ENCODE assay signal across 22 cellular contexts in genomic region chr7:119351320-119351719, GRCh38.
DNase-seq lines count a peak whose midpoint lies in the region; ATAC-seq and TF ChIP-seq lines count a peak whose summit lies in the region.
"Had no signal": no experiment of that assay in that cellular context is flagged by ENCODE, and none has a peak within 500 bp of the region (broad histone marks: within the 10 kb centered on the region; RNA-seq: fewer than 3 reads in every experiment).

No MANE protein-coding gene starts in this region.

- no peaks in the 10 kb centered on the region for H3K36me3 ChIP-seq in liver (ENCODE audit: control insufficient read depth in 4 of 4, insufficient read depth in 3 of 4, low read depth in 1 of 4, low read length in 3 of 4)
- no peaks in the 10 kb centered on the region for H3K36me3 ChIP-seq in neuronal stem cell (replicated peaks in 1 of 2; ENCODE audit: control insufficient read depth in 2 of 2, insufficient read depth in 2 of 2, low read length in 2 of 2)
- H3K36me3 ChIP-seq in upper lobe of right lung, result no peaks in the 10 kb centered on the region
- H3K36me3 ChIP-seq: BE2C; BLaER1 treated with 17β-estradiol and CSF1 and Interleukin-3, amounts not matched to agents 10 nM and 100 nM had no signal

- H3K4me1 ChIP-seq in H9 (ENCODE audit: insufficient read depth, low read length) (no peaks in the 10 kb centered on the region), liver (ENCODE audit: control insufficient read depth in 4 of 4, insufficient read depth in 4 of 4, low read length in 3 of 4) (peaks cover 0 to 4% (median 2%) of the 10 kb centered on the region in 4 donors), neuronal stem cell (ENCODE audit: control insufficient read depth in 2 of 2, insufficient read depth in 1 of 2, low read depth in 1 of 2, low read length in 2 of 2) (no peaks in the 10 kb centered on the region), upper lobe of right lung (no peaks in the 10 kb centered on the region)
- H3K4me1 ChIP-seq: BE2C; BLaER1 treated with 17β-estradiol and CSF1 and Interleukin-3, amounts not matched to agents 10 nM and 100 nM had no signal

- H3K9me3 Mint-ChIP-seq in H9, result no peaks in the 10 kb centered on the region
- peaks cover 8 to 34% (median 19%) of the 10 kb centered on the region in 6 donors for H3K9me3 Mint-ChIP-seq in immature natural killer cell

- no peaks in the 10 kb centered on the region for H3K4me1 Mint-ChIP-seq in H9
- no peaks in the 10 kb centered on the region for H3K4me1 Mint-ChIP-seq in immature natural killer cell
- H3K4me1 Mint-ChIP-seq: CD14-positive monocyte; CD8-positive, alpha-beta memory T cell had no signal

- H2BK20ac ChIP-seq in H9 (ENCODE audit: low read depth, low read length, poor library complexity, severe bottlenecking), result no peak overlapping the region

- H3K36me3 Mint-ChIP-seq in H9 (ENCODE audit: insufficient read depth in 1 of 3, low read depth in 3 of 3) (no peaks in the 10 kb centered on the region), immature natural killer cell (no peaks in the 10 kb centered on the region)
- H3K36me3 Mint-ChIP-seq: CD14-positive monocyte; CD8-positive, alpha-beta memory T cell had no signal

- TF ChIP-seq RAD21 in liver (IDR thresholded peaks at IDR 0.05), result peak in 1 of 2 donors; percentile 40

- TF ChIP-seq CTCF in H9 (conservative IDR thresholded peaks at IDR 0.05), result no peak
- no peak for TF ChIP-seq CTCF in liver (IDR thresholded peaks at IDR 0.05; ENCODE audit: low read depth, low read length, missing input control)
- TF ChIP-seq CTCF in upper lobe of right lung (IDR thresholded peaks at IDR 0.05), result no peak

- H3K18ac ChIP-seq in H9 (ENCODE audit: insufficient read length, low read depth, low read length), result peak overlapping the region; percentile 11
- H3K18ac ChIP-seq in neuronal stem cell (ENCODE audit: low read length), result peak overlapping the region; percentile 44

- H3K23ac ChIP-seq in H9 (ENCODE audit: insufficient read length, low read depth, low read length) (no peak overlapping the region), neuronal stem cell (ENCODE audit: low read depth, low read length, poor library complexity) (peak overlapping the region; percentile 73)

- intact Hi-C loops in upper lobe of right lung (cut with DNase I), result no loop called here

- no peaks in the 10 kb centered on the region for H4K20me1 ChIP-seq in H9 (ENCODE audit: control insufficient read depth, insufficient read depth, insufficient read length)
- H4K20me1 ChIP-seq: BLaER1 treated with 17β-estradiol and CSF1 and Interleukin-3, amounts not matched to agents 10 nM and 100 nM had no signal

- no peak overlapping the region for H3K4me3 Mint-ChIP-seq in H9
- no peak overlapping the region for H3K4me3 Mint-ChIP-seq in immature natural killer cell
- H3K4me3 Mint-ChIP-seq: CD14-positive monocyte; CD4-positive, alpha-beta T cell; CD8-positive, alpha-beta memory T cell had no signal

- H3K79me2 ChIP-seq in H9 (ENCODE audit: insufficient read depth, low read length), result no peaks in the 10 kb centered on the region

- no peak overlapping the region for H3K4me2 ChIP-seq in H9 (ENCODE audit: insufficient read depth, insufficient read length, low read length)
- no peak overlapping the region for H3K4me2 ChIP-seq in neuronal stem cell (ENCODE audit: insufficient read depth, low read length, poor library complexity, severe bottlenecking)
- H3K4me2 ChIP-seq: BLaER1 treated with 17β-estradiol and CSF1 and Interleukin-3, amounts not matched to agents 10 nM and 100 nM had no signal

- H2AFZ ChIP-seq in H9 (ENCODE audit: low read length), result no peak overlapping the region
- H2AFZ ChIP-seq in neuronal stem cell (ENCODE audit: low read length), result peak overlapping the region; percentile 17
- H2AFZ ChIP-seq: GM23248 had no signal

- no peak overlapping the region for H3K14ac ChIP-seq in H9 (ENCODE audit: insufficient read depth, low read length)
- peak overlapping the region; percentile 71 for H3K14ac ChIP-seq in neuronal stem cell (ENCODE audit: low read length)

- WGBS in H9 (ENCODE audit: extremely low coverage, insufficient read length, low lambda C conversion rate), result no CpG with 5 or more reads among the region's 8 CpGs
- WGBS in liver, result 58% methylated on average over 8 of the region's 8 CpGs
- WGBS in neuronal stem cell (ENCODE audit: extremely low coverage in 2 of 2, insufficient read length in 2 of 2, insufficient replicate concordance in 1 of 2), 2 donors, result no CpG with 5 or more reads among the region's 8 CpGs

- no peak overlapping the region for H3T11ph ChIP-seq in H9 (ENCODE audit: low read length)

- no peak overlapping the region for H4K91ac ChIP-seq in H9 (ENCODE audit: insufficient read length, low read depth, low read length)
- no peak overlapping the region for H4K91ac ChIP-seq in neuronal stem cell (ENCODE audit: low read depth, low read length, poor library complexity)

- H2AK5ac ChIP-seq in H9 (ENCODE audit: insufficient read length, low read length) (no peak overlapping the region), neuronal stem cell (ENCODE audit: low read depth, low read length) (no peak overlapping the region)

- H3K4me3 ChIP-seq in liver (ENCODE audit: low read depth in 1 of 3, low read length in 3 of 3), result no peak overlapping the region
- H3K4me3 ChIP-seq in neuronal stem cell (ENCODE audit: low read length in 2 of 2), result no peak overlapping the region
- H3K4me3 ChIP-seq in upper lobe of right lung, result no peak overlapping the region
- H3K4me3 ChIP-seq: BLaER1 treated with 17β-estradiol and CSF1 and Interleukin-3, amounts not matched to agents 10 nM and 100 nM; GM12878; GM23248 had no signal

- no peaks in the 10 kb centered on the region for H3K27me3 ChIP-seq in H9 (ENCODE audit: insufficient read depth, low read length)
- no peaks in the 10 kb centered on the region for H3K27me3 ChIP-seq in liver (ENCODE audit: control insufficient read depth in 4 of 4, insufficient read depth in 4 of 4, low read length in 3 of 4)
- H3K27me3 ChIP-seq in neuronal stem cell (ENCODE audit: control insufficient read depth in 3 of 3, insufficient read depth in 3 of 3, low read depth in 1 of 3, low read length in 3 of 3), result no peaks in the 10 kb centered on the region
- no peaks in the 10 kb centered on the region for H3K27me3 ChIP-seq in upper lobe of right lung
- H3K27me3 ChIP-seq: BE2C; BLaER1 treated with 17β-estradiol and CSF1 and Interleukin-3, amounts not matched to agents 10 nM and 100 nM had no signal

- H3K27me3 Mint-ChIP-seq in H9 (ENCODE audit: low read depth) (no peaks in the 10 kb centered on the region), immature natural killer cell (ENCODE audit: low read depth in 3 of 3) (peaks cover 0 to 1% (median 0%) of the 10 kb centered on the region in 3 donors)
- H3K27me3 Mint-ChIP-seq: CD4-positive, alpha-beta T cell; CD8-positive, alpha-beta memory T cell had no signal

- no peaks in the 10 kb centered on the region for H3K79me1 ChIP-seq in H9 (ENCODE audit: insufficient read depth, low read depth, low read length, poor library complexity, severe bottlenecking)
- peaks cover 2% of the 10 kb centered on the region for H3K79me1 ChIP-seq in neuronal stem cell (ENCODE audit: low read depth, low read length)

- no peak overlapping the region for H2BK12ac ChIP-seq in H9 (ENCODE audit: insufficient read length, low read depth, low read length)
- no peak overlapping the region for H2BK12ac ChIP-seq in neuronal stem cell (ENCODE audit: low read length)

- H4K8ac ChIP-seq in H9 (replicated peaks; ENCODE audit: insufficient read length, low read depth, low read length) (no peak overlapping the region), neuronal stem cell (ENCODE audit: low read depth, low read length) (no peak overlapping the region)

- H3K4ac ChIP-seq in H9 (ENCODE audit: low read depth, low read length), result no peak overlapping the region
- no peak overlapping the region for H3K4ac ChIP-seq in neuronal stem cell (ENCODE audit: low read length)

- no peak overlapping the region for H3K27ac ChIP-seq in H9 (ENCODE audit: insufficient read length, low read depth, low read length)
- H3K27ac ChIP-seq in liver (ENCODE audit: low read depth in 1 of 2, low read length in 2 of 2), result no peak overlapping the region
- H3K27ac ChIP-seq in neuronal stem cell (replicated peaks; ENCODE audit: low read length), result no peak overlapping the region
- no peak overlapping the region for H3K27ac ChIP-seq in upper lobe of right lung
- H3K27ac ChIP-seq: 22Rv1; BLaER1 treated with 17β-estradiol and CSF1 and Interleukin-3, amounts not matched to agents 10 nM and 100 nM; GM23248 had no signal

- no peaks in the 10 kb centered on the region for H3K23me2 ChIP-seq in H9 (ENCODE audit: insufficient read length, low read depth, low read length, poor library complexity, severe bottlenecking)

- no peak overlapping the region for H3K56ac ChIP-seq in H9 (ENCODE audit: insufficient read length, low read depth, low read length)

- H4K5ac ChIP-seq in H9 (ENCODE audit: insufficient read length, low read depth, low read length), result no peak overlapping the region

- H2BK5ac ChIP-seq in H9 (ENCODE audit: insufficient read length, low read length) (no peak overlapping the region), neuronal stem cell (ENCODE audit: low read length) (no peak overlapping the region)

- H2BK15ac ChIP-seq in H9 (ENCODE audit: low read depth, low read length) (no peak overlapping the region), neuronal stem cell (ENCODE audit: low read length) (no peak overlapping the region)

- DNase-seq in H9 (no peak), neuronal stem cell (ENCODE audit: low spot score) (no peak), upper lobe of right lung (no peak), immature natural killer cell (no peak), NCI-H748 (lab: John Stamatoyannopoulos, UW; ENCODE audit: unreplicated experiment) (no peak)
- DNase-seq in activated CD4-positive, alpha-beta T cell treated with anti-CD3 and anti-CD28 coated beads for 48 hours, result no peak
- DNase-seq: BE2C; CD4-positive, alpha-beta T cell; CD8-positive, alpha-beta memory T cell; DMS 273 treated with DMSO at 0.1 percent for 48 hours; DMS79; EL; GDM1; GM23248; H7 had no signal

- H2BK120ac ChIP-seq in H9 (ENCODE audit: low read depth, low read length, poor library complexity, severe bottlenecking) (no peak overlapping the region), neuronal stem cell (ENCODE audit: low read depth, low read length) (no peak overlapping the region)

- no peak overlapping the region for H3K27ac Mint-ChIP-seq in H9
- no peak overlapping the region for H3K27ac Mint-ChIP-seq in immature natural killer cell
- H3K27ac Mint-ChIP-seq: CD14-positive monocyte; CD4-positive, alpha-beta T cell; CD8-positive, alpha-beta memory T cell had no signal

- no peaks in the 10 kb centered on the region for H3K9me3 ChIP-seq in H9 (ENCODE audit: control insufficient read depth, low read depth, low read length)
- H3K9me3 ChIP-seq in liver (ENCODE audit: control insufficient read depth in 4 of 4, low read length in 3 of 4), result no peaks in the 10 kb centered on the region
- H3K9me3 ChIP-seq in neuronal stem cell (replicated peaks in 1 of 2; ENCODE audit: control insufficient read depth in 2 of 2, insufficient read depth in 1 of 2, low read depth in 1 of 2, low read length in 2 of 2), result no peaks in the 10 kb centered on the region
- H3K9me3 ChIP-seq in upper lobe of right lung, result no peaks in the 10 kb centered on the region
- H3K9me3 ChIP-seq: BE2C; BLaER1 treated with 17β-estradiol and CSF1 and Interleukin-3, amounts not matched to agents 10 nM and 100 nM had no signal

- H3K9ac ChIP-seq in H9 (ENCODE audit: extremely low read depth, insufficient read length, low read length) (no peak overlapping the region), liver (ENCODE audit: low read depth in 1 of 2, low read length in 2 of 2) (no peak overlapping the region), neuronal stem cell (ENCODE audit: low read depth, low read length, poor library complexity) (no peak overlapping the region)
- H3K9ac ChIP-seq: BLaER1 treated with 17β-estradiol and CSF1 and Interleukin-3, amounts not matched to agents 10 nM and 100 nM; GM23248 had no signal

- ATAC-seq in upper lobe of right lung (peak; percentile 46), HG03378 (IDR thresholded peaks at IDR 0.05; ENCODE audit: unreplicated experiment) (no peak)
- ATAC-seq: GM12878, HCT116 had no signal
